ENCODE assay signal across 16 cellular contexts in genomic region chr2:171515672-171516298, GRCh38. TPM values are rescaled to one million over a fixed set of nuclear protein-coding genes. Genes with fewer than 3 reads are reported as not detected.
DNase-seq lines count a peak whose midpoint lies in the region; ATAC-seq, FAIRE-seq and TF ChIP-seq lines count a peak whose summit lies in the region.
"Had no signal": no experiment of that assay in that cellular context is flagged by ENCODE, and none has a peak within 500 bp of the region (broad histone marks: within the 10 kb centered on the region; RNA-seq: fewer than 3 reads in every experiment).

No MANE protein-coding gene starts in this region.

- H3K4me3 ChIP-seq in AG10803 (ENCODE audit: low read length) (no peak overlapping the region), bronchial epithelial cell (ENCODE audit: low read depth, low read length) (no peak overlapping the region)
- H3K4me3 ChIP-seq: PC-9 had no signal

- TF ChIP-seq CTCF in AG10803 (conservative IDR thresholded peaks at IDR 0.05; ENCODE audit: low read length) (no peak), bronchial epithelial cell (IDR thresholded peaks at IDR 0.05; ENCODE audit: insufficient read depth, low read length, severe bottlenecking) (no peak)

- no peak for ATAC-seq in HG02588 (IDR thresholded peaks at IDR 0.05; ENCODE audit: unreplicated experiment)
- ATAC-seq: stimulated activated effector memory CD8-positive, alpha-beta T cell treated with anti-CD3 and anti-CD28 coated beads, Interleukin-12 subunit alpha, Interleukin-12 subunit beta, amount 100 ng/mL, for 72 hours had no signal

- DNase-seq in AG10803 (ENCODE audit: low read depth) (peak; percentile 69), NCI-H226 (peak; percentile 70), bronchial epithelial cell (ENCODE audit: low read depth) (peak; percentile 30), islet precursor cell (peak; percentile 63), NCI-H1436 (lab: John Stamatoyannopoulos, UW) (no peak), NCI-H1048 (lab: John Stamatoyannopoulos, UW) (no peak), SW480 (ENCODE audit: low spot score) (no peak)
- DNase-seq: activated CD4-positive, alpha-beta T cell treated with anti-CD3 and anti-CD28 coated beads, Interleukin-2, amount 50 U/mL, for 1 hour; activated gamma-delta T cell; foreskin melanocyte; NCI-H345; stimulated activated CD4-positive, alpha-beta T cell treated with anti-CD3 and anti-CD28 coated beads, Interleukin-4, amount 100 ng/mL, for 1 hour had no signal

- H3K27me3 ChIP-seq in bronchial epithelial cell (ENCODE audit: control insufficient read depth, insufficient read depth, low read length), result peaks cover 1% of the 10 kb centered on the region

- H3K36me3 ChIP-seq in bronchial epithelial cell (ENCODE audit: control insufficient read depth, insufficient read depth, low read length), result no peaks in the 10 kb centered on the region

- no peak for FAIRE-seq in bronchial epithelial cell (lab: Jason Lieb, UNC)
- FAIRE-seq: islet of Langerhans had no signal

RNA-seq across cellular contexts. Expression of gene CYBRD1, which starts 6.5 kb away (rescaled TPM):
- 8.1 and 14.5 TPM in 2 replicates for total RNA-seq in bronchial epithelial cell

Comparison
In these comparisons a context has a peak if more than half of its experiments do, and no peak if none do; other contexts are left out.
1. DNase-seq: peak in AG10803 (single experiment), NCI-H226 (single experiment), bronchial epithelial cell (single experiment) and islet precursor cell (single experiment); none in NCI-H1436 (single experiment), NCI-H1048 (single experiment) and SW480 (single experiment).